In genomic region chr1:153748903-153749302, GRCh38 we compare ENCODE assay signal across 16 cellular contexts. TPM values are rescaled to one million over a fixed set of nuclear protein-coding genes. Genes with fewer than 3 reads are reported as not detected.
DNase-seq lines count a peak whose midpoint lies in the region; ATAC-seq and TF ChIP-seq lines count a peak whose summit lies in the region.
"Had no signal": no experiment of that assay in that cellular context is flagged by ENCODE, and none has a peak within 500 bp of the region (broad histone marks: within the 10 kb centered on the region; RNA-seq: fewer than 3 reads in every experiment).

No MANE protein-coding gene starts in this region.

- ATAC-seq in WTC11 (no peak), upper lobe of left lung (ENCODE audit: low FRiP score in 2 of 2) (no peak), HG02623 (IDR thresholded peaks at IDR 0.05; ENCODE audit: unreplicated experiment) (no peak)

- peak overlapping the region; percentile 63 for H2AK5ac ChIP-seq in mesenchymal stem cell (ENCODE audit: low read length, severe bottlenecking)

- H2BK15ac ChIP-seq in mesenchymal stem cell (ENCODE audit: low read depth, poor library complexity, severe bottlenecking), result no peak overlapping the region

- H3K27ac Mint-ChIP-seq in MCF 10A (ENCODE audit: low read depth, unreplicated experiment), result no peak overlapping the region
- peak overlapping the region; percentile 24 for H3K27ac Mint-ChIP-seq in WTC11
- no peak overlapping the region for H3K27ac Mint-ChIP-seq in Calu3 (ENCODE audit: unreplicated experiment)
- H3K27ac Mint-ChIP-seq: activated CD4-positive, alpha-beta T cell treated with anti-CD3 and anti-CD28 coated beads, Interleukin-2, amount 10 ng/mL, durations not matched to agents 7 days and 5 days; activated T-cell treated with anti-CD3 and anti-CD28 coated beads, Interleukin-2, amount 50 U/mL, for 24 hours; B cell; CD8-positive, alpha-beta T cell had no signal

- no peak overlapping the region for H3K4me2 ChIP-seq in mesenchymal stem cell (ENCODE audit: low read length, poor library complexity, severe bottlenecking)
- H3K4me2 ChIP-seq: smooth muscle cell had no signal

- H3K27me3 ChIP-seq in breast epithelium (no peaks in the 10 kb centered on the region), mesenchymal stem cell (ENCODE audit: control insufficient read depth in 1 of 2, insufficient read depth in 1 of 2, low read length in 2 of 2) (no peaks in the 10 kb centered on the region), upper lobe of left lung (no peaks in the 10 kb centered on the region)
- H3K27me3 ChIP-seq: left lung had no signal

- DNase-seq in breast epithelium (ENCODE audit: low spot score in 2 of 2) (no peak), MCF 10A (ENCODE audit: unreplicated experiment) (no peak), WTC11 (ENCODE audit: low spot score) (no peak), mesenchymal stem cell (no peak), upper lobe of left lung (no peak), Calu3 (no peak), NCI-H1930 (lab: John Stamatoyannopoulos, UW) (no peak)

- H3K27me3 Mint-ChIP-seq in MCF 10A (ENCODE audit: insufficient read depth, unreplicated experiment) (no peaks in the 10 kb centered on the region), WTC11 (ENCODE audit: low read depth) (no peaks in the 10 kb centered on the region), Calu3 (ENCODE audit: unreplicated experiment) (no peaks in the 10 kb centered on the region)
- H3K27me3 Mint-ChIP-seq: activated CD4-positive, alpha-beta T cell treated with anti-CD3 and anti-CD28 coated beads, Interleukin-2, amount 10 ng/mL, durations not matched to agents 7 days and 5 days; activated T-cell treated with anti-CD3 and anti-CD28 coated beads, Interleukin-2, amount 50 U/mL, for 24 hours; B cell; naive thymus-derived CD8-positive, alpha-beta T cell had no signal

- H3K27ac ChIP-seq in breast epithelium (peak overlapping the region; percentile 69 to 82), mesenchymal stem cell (ENCODE audit: low read length, poor library complexity, severe bottlenecking) (no peak overlapping the region), upper lobe of left lung (peak overlapping the region; percentile 11 to 85 (median 66))
- H3K27ac ChIP-seq: WERI-Rb-1 had no signal

- 90% methylated on average over 1 of the region's 2 CpGs for WGBS in mesenchymal stem cell
- 43 to 52% methylated on average over 2 of the region's 2 CpGs for WGBS in upper lobe of left lung, 2 donors

- H3K4me1 ChIP-seq in breast epithelium, result no peaks in the 10 kb centered on the region
- peaks cover 8% of the 10 kb centered on the region for H3K4me1 ChIP-seq in mesenchymal stem cell (ENCODE audit: control insufficient read depth, insufficient read depth, low read depth, low read length)
- peaks cover 43 to 50% (median 45%) of the 10 kb centered on the region in 4 donors for H3K4me1 ChIP-seq in upper lobe of left lung

- H3K9me3 ChIP-seq in breast epithelium, result no peaks in the 10 kb centered on the region
- H3K9me3 ChIP-seq in mesenchymal stem cell (ENCODE audit: control insufficient read depth, low read length), result no peaks in the 10 kb centered on the region
- H3K9me3 ChIP-seq in upper lobe of left lung, result no peaks in the 10 kb centered on the region
- H3K9me3 ChIP-seq: left lung had no signal

- H3K79me1 ChIP-seq in mesenchymal stem cell (replicated peaks; ENCODE audit: low read length, poor library complexity, severe bottlenecking), result peaks cover 23% of the 10 kb centered on the region

- H3K4me3 Mint-ChIP-seq in MCF 10A (ENCODE audit: unreplicated experiment) (no peak overlapping the region), WTC11 (no peak overlapping the region), Calu3 (ENCODE audit: low read depth, unreplicated experiment) (no peak overlapping the region)
- H3K4me3 Mint-ChIP-seq: activated CD4-positive, alpha-beta T cell treated with anti-CD3 and anti-CD28 coated beads, Interleukin-2, amount 10 ng/mL, durations not matched to agents 7 days and 5 days; activated T-cell treated with anti-CD3 and anti-CD28 coated beads, Interleukin-2, amount 50 U/mL, for 24 hours; B cell; CD8-positive, alpha-beta T cell; naive thymus-derived CD8-positive, alpha-beta T cell had no signal

- no peak overlapping the region for H3K23ac ChIP-seq in mesenchymal stem cell (ENCODE audit: low read length in 2 of 2)

- TF ChIP-seq EP300 in upper lobe of left lung (IDR thresholded peaks at IDR 0.05), result no peak

- H3K36me3 Mint-ChIP-seq in MCF 10A (ENCODE audit: insufficient read depth, unreplicated experiment), result peaks cover 92% of the 10 kb centered on the region
- peaks cover 66% of the 10 kb centered on the region for H3K36me3 Mint-ChIP-seq in WTC11
- H3K36me3 Mint-ChIP-seq in Calu3 (ENCODE audit: insufficient read depth, unreplicated experiment), result peaks cover 30% of the 10 kb centered on the region

- CTCF ChIA-PET in MCF 10A (lab: Yijun Ruan, JAX) (interaction anchor here (0.6 to 17.6 kb wide), 22 partner anchors 11 to 521 kb away, joined by 3 to 273 read pairs (median 5); partner anchors contain the start of genes ILF2 and NPR1), WTC11 (lab: Charles Lee) (interaction anchor here (0.9 to 1.8 kb wide), 3 partner anchors 21 to 71 kb away, joined by 3 to 14 read pairs (median 10); partner anchors contain the start of genes INTS3 and NPR1), Calu3 (lab: Charles Lee) (no interaction called here)

- H2BK12ac ChIP-seq in mesenchymal stem cell (ENCODE audit: low read length in 2 of 2), result no peak overlapping the region

- no peak overlapping the region for H2BK5ac ChIP-seq in mesenchymal stem cell (ENCODE audit: low read depth, low read length, poor library complexity, severe bottlenecking)

- no peaks in the 10 kb centered on the region for H3K36me3 ChIP-seq in breast epithelium
- peaks cover 26 to 66% of the 10 kb centered on the region in 2 experiments for H3K36me3 ChIP-seq in mesenchymal stem cell (ENCODE audit: control insufficient read depth in 1 of 2, insufficient read depth in 2 of 2, low read depth in 1 of 2, low read length in 2 of 2)
- H3K36me3 ChIP-seq in upper lobe of left lung, result peaks cover 0 to 87% (median 41%) of the 10 kb centered on the region in 4 donors

- POLR2A ChIA-PET in MCF 10A (lab: Yijun Ruan, JAX), result interaction anchor here (0.8 to 1.6 kb wide), 2 partner anchors 176 to 238 kb away, joined by 3 to 5 read pairs; no protein-coding TSS in a partner anchor
- POLR2A ChIA-PET in WTC11 (lab: Charles Lee), result interaction anchor here (0.6 to 1.1 kb wide), 3 partner anchors 27 to 427 kb away, joined by 3 to 4 read pairs (median 3); no protein-coding TSS in a partner anchor

- no peak for TF ChIP-seq POLR2A in breast epithelium (IDR thresholded peaks at IDR 0.05)
- no peak for TF ChIP-seq POLR2A in upper lobe of left lung (IDR thresholded peaks at IDR 0.05)

- no TSS peak for BruUV-seq in MCF 10A (replicated peaks; lab: Mats Ljungman, UMichigan)
- no TSS peak for BruUV-seq in Calu3 (replicated peaks; lab: Mats Ljungman, UMichigan)

- H3K14ac ChIP-seq in mesenchymal stem cell (ENCODE audit: low read length in 2 of 2), result no peak overlapping the region

- H3K9me3 Mint-ChIP-seq in MCF 10A (ENCODE audit: unreplicated experiment) (no peaks in the 10 kb centered on the region), WTC11 (no peaks in the 10 kb centered on the region), Calu3 (ENCODE audit: low read depth, unreplicated experiment) (no peaks in the 10 kb centered on the region)
- H3K9me3 Mint-ChIP-seq: activated CD4-positive, alpha-beta T cell treated with anti-CD3 and anti-CD28 coated beads, Interleukin-2, amount 10 ng/mL, durations not matched to agents 7 days and 5 days; activated T-cell treated with anti-CD3 and anti-CD28 coated beads, Interleukin-2, amount 50 U/mL, for 24 hours; CD8-positive, alpha-beta T cell; naive thymus-derived CD8-positive, alpha-beta T cell had no signal

- H4K8ac ChIP-seq in mesenchymal stem cell (ENCODE audit: low read length), result no peak overlapping the region

- peaks cover 5% of the 10 kb centered on the region for H3K4me1 Mint-ChIP-seq in MCF 10A (ENCODE audit: insufficient read depth, unreplicated experiment)
- peaks cover 61% of the 10 kb centered on the region for H3K4me1 Mint-ChIP-seq in WTC11
- peaks cover 2% of the 10 kb centered on the region for H3K4me1 Mint-ChIP-seq in Calu3 (ENCODE audit: low read depth, unreplicated experiment)

- H3K4ac ChIP-seq in mesenchymal stem cell (ENCODE audit: low read depth in 1 of 2, low read length in 2 of 2), result no peak overlapping the region

- H2AFZ ChIP-seq in mesenchymal stem cell (ENCODE audit: low read depth, low read length), result no peak overlapping the region

- TF ChIP-seq CTCF in breast epithelium (IDR thresholded peaks at IDR 0.05) (no peak), MCF 10A (IDR thresholded peaks at IDR 0.05; ENCODE audit: unreplicated experiment) (no peak), WTC11 (IDR thresholded peaks at IDR 0.05) (no peak), upper lobe of left lung (IDR thresholded peaks at IDR 0.05) (no peak), Calu3 (IDR thresholded peaks at IDR 0.05; ENCODE audit: unreplicated experiment) (no peak)

- H2BK120ac ChIP-seq in mesenchymal stem cell (ENCODE audit: low read depth, low read length), result no peak overlapping the region

- no peak overlapping the region for H3K18ac ChIP-seq in mesenchymal stem cell (ENCODE audit: low read depth in 1 of 2, low read length in 2 of 2)

- peak overlapping the region; percentile 0 for H3K9ac ChIP-seq in mesenchymal stem cell (ENCODE audit: low read length)

- H3K4me3 ChIP-seq in breast epithelium, result no peak overlapping the region
- H3K4me3 ChIP-seq in mesenchymal stem cell (ENCODE audit: insufficient read depth in 1 of 2, low read depth in 1 of 2, low read length in 2 of 2), result no peak overlapping the region
- H3K4me3 ChIP-seq in upper lobe of left lung, result no peak overlapping the region
- H3K4me3 ChIP-seq: left lung, smooth muscle cell had no signal

- no peak overlapping the region for H4K91ac ChIP-seq in mesenchymal stem cell (ENCODE audit: low read length)

- intact Hi-C loops in breast epithelium (cut with DNase I; ENCODE audit: low total_unique reads) (no loop called here), MCF 10A (cut with micrococcal nuclease) (loop anchor here (1.0 to 2.0 kb wide), 5 partner anchors 72 to 398 kb away; partner anchors contain the start of gene RAB13), Calu3 (cut with micrococcal nuclease; ENCODE audit: unreplicated experiment) (loop anchor here (1.0 to 2.0 kb wide), 3 partner anchors 72 to 242 kb away; no protein-coding TSS in a partner anchor)

RNA-seq across cellular contexts. Expression of gene INTS3, which starts 21.1 kb away (rescaled TPM):
- 10 to 100 TPM; 46.5 to 53.4 (median 51.7) TPM for total RNA-seq in breast epithelium
- total RNA-seq in MCF 10A (2022), result 68.7 and 88.3 TPM in 2 replicates
- 66.8 to 71.3 TPM (median 70.5 TPM) in 3 replicates for total RNA-seq in WTC11 (2021)
- 23.0 TPM for polyA plus RNA-seq in mesenchymal stem cell (2013, experiment 1 of 2)
- 21.1 TPM for polyA plus RNA-seq in mesenchymal stem cell (2013, experiment 2 of 2)
- total RNA-seq in upper lobe of left lung, result 100 to 1,000 TPM in 1 of 6 donors, 10 to 100 TPM in 5; 58.2 to 159 (median 63.1) TPM
- total RNA-seq in Calu3 (2022), result 55.9 and 57.1 TPM in 2 replicates

RNA-seq across cellular contexts. Expression of gene SLC27A3, which starts 26.3 kb away (rescaled TPM):
- total RNA-seq in breast epithelium (10 to 100 TPM; 23.0 to 36.2 (median 31.5) TPM), MCF 10A (2022) (11.1 and 12.8 TPM in 2 replicates), WTC11 (2021) (36.3 to 38.9 TPM (median 36.9 TPM) in 3 replicates), upper lobe of left lung (100 to 1,000 TPM in 5 of 6 donors, 10 to 100 TPM in 1; 92.8 to 272 (median 167) TPM), Calu3 (2022) (9.0 and 11.9 TPM in 2 replicates)
- 10.6 TPM for polyA plus RNA-seq in mesenchymal stem cell (2013, experiment 1 of 2)
- 10.2 TPM for polyA plus RNA-seq in mesenchymal stem cell (2013, experiment 2 of 2)
